8 cellular contexts compared by ENCODE assay signal in the genomic region with DNA sequence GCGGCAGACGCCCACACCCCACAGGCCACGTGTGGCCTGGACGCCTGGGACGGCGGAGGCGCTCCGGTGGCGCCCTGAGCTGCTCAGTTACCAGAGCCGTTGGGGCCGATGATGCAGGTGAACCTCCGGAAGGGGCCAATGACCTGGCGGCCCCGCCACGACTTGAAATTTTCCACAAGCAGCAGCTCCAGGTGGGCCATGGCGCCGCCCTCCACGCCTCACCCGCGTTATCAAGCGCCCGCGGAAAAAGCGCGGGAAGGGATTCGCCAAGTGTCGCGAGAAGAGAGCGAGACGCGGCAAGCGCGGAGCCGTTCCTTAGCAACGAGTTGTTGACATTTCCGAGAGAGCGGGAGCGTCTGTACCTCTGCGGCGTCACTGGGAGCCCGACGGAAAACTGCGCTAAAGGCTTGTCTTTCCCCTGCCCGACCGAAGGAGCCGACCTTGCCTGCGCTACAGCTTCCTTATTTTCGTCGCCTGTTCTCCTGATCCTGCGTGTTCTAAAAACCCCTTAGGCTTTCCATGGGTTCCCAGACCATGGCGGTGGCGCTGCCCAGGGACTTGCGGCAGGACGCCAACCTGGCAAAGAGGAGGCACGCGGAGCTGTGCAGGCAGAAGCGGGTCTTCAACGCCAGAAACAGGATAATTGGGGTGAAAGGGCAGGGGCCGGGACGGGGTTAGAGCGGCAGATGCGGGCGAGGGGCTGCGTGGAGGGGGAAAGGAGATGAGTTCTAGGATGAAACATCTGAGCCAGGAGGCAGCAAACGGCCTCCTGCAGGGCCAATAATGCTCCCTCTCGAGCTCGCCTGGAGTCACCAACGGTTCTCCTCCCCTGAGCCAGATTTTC. TPM values are rescaled to one million over a fixed set of nuclear protein-coding genes. Genes with fewer than 3 reads are reported as not detected.
DNase-seq lines count a peak whose midpoint lies in the region; ATAC-seq, FAIRE-seq and TF ChIP-seq lines count a peak whose summit lies in the region.

A gene with protein sequence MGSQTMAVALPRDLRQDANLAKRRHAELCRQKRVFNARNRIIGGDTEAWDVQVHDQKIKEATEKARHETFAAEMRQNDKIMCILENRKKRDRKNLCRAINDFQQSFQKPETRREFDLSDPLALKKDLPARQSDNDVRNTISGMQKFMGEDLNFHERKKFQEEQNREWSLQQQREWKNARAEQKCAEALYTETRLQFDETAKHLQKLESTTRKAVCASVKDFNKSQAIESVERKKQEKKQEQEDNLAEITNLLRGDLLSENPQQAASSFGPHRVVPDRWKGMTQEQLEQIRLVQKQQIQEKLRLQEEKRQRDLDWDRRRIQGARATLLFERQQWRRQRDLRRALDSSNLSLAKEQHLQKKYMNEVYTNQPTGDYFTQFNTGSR (plus strand): TSS at position 326 of the 844 bp plus-strand sequence. CDS start 194 bp downstream, at position 520.
A gene with protein sequence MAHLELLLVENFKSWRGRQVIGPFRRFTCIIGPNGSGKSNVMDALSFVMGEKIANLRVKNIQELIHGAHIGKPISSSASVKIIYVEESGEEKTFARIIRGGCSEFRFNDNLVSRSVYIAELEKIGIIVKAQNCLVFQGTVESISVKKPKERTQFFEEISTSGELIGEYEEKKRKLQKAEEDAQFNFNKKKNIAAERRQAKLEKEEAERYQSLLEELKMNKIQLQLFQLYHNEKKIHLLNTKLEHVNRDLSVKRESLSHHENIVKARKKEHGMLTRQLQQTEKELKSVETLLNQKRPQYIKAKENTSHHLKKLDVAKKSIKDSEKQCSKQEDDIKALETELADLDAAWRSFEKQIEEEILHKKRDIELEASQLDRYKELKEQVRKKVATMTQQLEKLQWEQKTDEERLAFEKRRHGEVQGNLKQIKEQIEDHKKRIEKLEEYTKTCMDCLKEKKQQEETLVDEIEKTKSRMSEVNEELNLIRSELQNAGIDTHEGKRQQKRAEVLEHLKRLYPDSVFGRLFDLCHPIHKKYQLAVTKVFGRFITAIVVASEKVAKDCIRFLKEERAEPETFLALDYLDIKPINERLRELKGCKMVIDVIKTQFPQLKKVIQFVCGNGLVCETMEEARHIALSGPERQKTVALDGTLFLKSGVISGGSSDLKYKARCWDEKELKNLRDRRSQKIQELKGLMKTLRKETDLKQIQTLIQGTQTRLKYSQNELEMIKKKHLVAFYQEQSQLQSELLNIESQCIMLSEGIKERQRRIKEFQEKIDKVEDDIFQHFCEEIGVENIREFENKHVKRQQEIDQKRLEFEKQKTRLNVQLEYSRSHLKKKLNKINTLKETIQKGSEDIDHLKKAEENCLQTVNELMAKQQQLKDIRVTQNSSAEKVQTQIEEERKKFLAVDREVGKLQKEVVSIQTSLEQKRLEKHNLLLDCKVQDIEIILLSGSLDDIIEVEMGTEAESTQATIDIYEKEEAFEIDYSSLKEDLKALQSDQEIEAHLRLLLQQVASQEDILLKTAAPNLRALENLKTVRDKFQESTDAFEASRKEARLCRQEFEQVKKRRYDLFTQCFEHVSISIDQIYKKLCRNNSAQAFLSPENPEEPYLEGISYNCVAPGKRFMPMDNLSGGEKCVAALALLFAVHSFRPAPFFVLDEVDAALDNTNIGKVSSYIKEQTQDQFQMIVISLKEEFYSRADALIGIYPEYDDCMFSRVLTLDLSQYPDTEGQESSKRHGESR (minus strand): TSS at position 232 of the 844 bp plus-strand sequence. CDS start 32 bp downstream, at position 200.

- H3K27me3 ChIP-seq in keratinocyte (ENCODE audit: control insufficient read depth, extremely low read depth, insufficient read depth, low read length), result no peaks in the 10 kb centered on the region
- H3K27me3 ChIP-seq in spleen (replicated peaks in 1 of 7), result peaks cover 0 to 29% (median 0%) of the 10 kb centered on the region in 7 donors

- H3K4me1 ChIP-seq in keratinocyte (ENCODE audit: control insufficient read depth, extremely low read depth, insufficient read depth, low read length) (peaks cover 9% of the 10 kb centered on the region), spleen (peaks cover 5 to 18% (median 15%) of the 10 kb centered on the region in 6 donors)

- no peaks in the 10 kb centered on the region for H3K9me3 ChIP-seq in keratinocyte (ENCODE audit: control insufficient read depth, low read depth, low read length)
- no peaks in the 10 kb centered on the region for H3K9me3 ChIP-seq in spleen

- TF ChIP-seq CTCF in GM12864 (IDR thresholded peaks at IDR 0.05; ENCODE audit: low read depth, low read length, missing control alignments) (no peak), keratinocyte (optimal IDR thresholded peaks at IDR 0.05 in 1 of 3, IDR thresholded peaks at IDR 0.05 in 1 of 3, conservative IDR thresholded peaks at IDR 0.05 in 1 of 3; ENCODE audit: extremely low read depth in 1 of 3, insufficient read depth in 2 of 3, low read length in 3 of 3) (no peak), spleen (IDR thresholded peaks at IDR 0.05 in 8 of 11, conservative IDR thresholded peaks at IDR 0.05 in 3 of 11) (peak in 1 of 11 experiments; percentile 7)

- H3K27ac ChIP-seq in keratinocyte (ENCODE audit: control insufficient read depth, insufficient read depth, low read length) (peak within 1 kb of the TSS; percentile 33), spleen (no peak within 1 kb of the TSS)

- no peak for TF ChIP-seq POLR2A in spleen (IDR thresholded peaks at IDR 0.05)

- ATAC-seq in GM21381 (IDR thresholded peaks at IDR 0.05; ENCODE audit: unreplicated experiment) (no peak), HG03342 (IDR thresholded peaks at IDR 0.05; ENCODE audit: unreplicated experiment) (no peak)

- intact Hi-C loops in spleen (cut with DNase I; ENCODE audit: low total_unique reads), result no loop called here

- 7 to 16% (median 11%) methylated on average over 38 to 68 of the region's 68 CpGs for WGBS in spleen, 5 donors

- no peaks in the 10 kb centered on the region for H3K36me3 ChIP-seq in keratinocyte (ENCODE audit: control insufficient read depth in 2 of 2, extremely low read depth in 1 of 2, insufficient read depth in 2 of 2, low read length in 2 of 2)
- H3K36me3 ChIP-seq in spleen, result no peaks in the 10 kb centered on the region

- peak within 1 kb of the TSS; percentile 74 for H3K9ac ChIP-seq in keratinocyte (ENCODE audit: control insufficient read depth, extremely low read depth, insufficient read depth, low read length)

- no peaks in the 10 kb centered on the region for H3K9me1 ChIP-seq in keratinocyte (ENCODE audit: control insufficient read depth, extremely low read depth, insufficient read depth, low read length)

- DNase-seq in GM12864 (ENCODE audit: low read depth), result peak; percentile 53
- DNase-seq in NCI-H146 treated with DMSO at 0.1 percent for 48 hours (lab: John Stamatoyannopoulos, UW; ENCODE audit: unreplicated experiment), result peak; percentile 77
- peak; percentile 68 for DNase-seq in activated CD4-positive, CD25-positive, alpha-beta regulatory T cell treated with anti-CD3 and anti-CD28 coated beads, Interleukin-2, amount 50 U/mL, for 16 hours (ENCODE audit: low read depth, low spot score)
- peak; percentile 70 for DNase-seq in central memory CD4-positive, alpha-beta T cell
- DNase-seq in keratinocyte (ENCODE audit: low read depth, low spot score), result peak; percentile 30
- peak; percentile 88 for DNase-seq in spleen

- H2AFZ ChIP-seq in keratinocyte (ENCODE audit: control insufficient read depth, low read length), result peak within 1 kb of the TSS; percentile 96

- dilution Hi-C loops in keratinocyte (cut with MboI; ENCODE audit: extremely low pct_ligation_motif_present, low sequenced_read_pairs), result no loop called here

- peak; percentile 77 for FAIRE-seq in keratinocyte (lab: Jason Lieb, UNC)

- peak within 1 kb of the TSS; percentile 58 for H3K4me3 ChIP-seq in GM12864 (ENCODE audit: low read depth, low read length)
- H3K4me3 ChIP-seq in keratinocyte (ENCODE audit: control insufficient read depth in 2 of 3, extremely low read depth in 1 of 3, insufficient read depth in 2 of 3, low read depth in 1 of 3, low read length in 3 of 3), result peak within 1 kb of the TSS; percentile 44 to 82 (median 45)
- H3K4me3 ChIP-seq in spleen, result peak within 1 kb of the TSS; percentile 20 to 69 (median 43)

- peak within 1 kb of the TSS; percentile 91 for H3K4me2 ChIP-seq in keratinocyte (ENCODE audit: control insufficient read depth, extremely low read depth, insufficient read depth, low read depth, low read length)

- no peaks in the 10 kb centered on the region for H3K79me2 ChIP-seq in keratinocyte (ENCODE audit: control insufficient read depth, insufficient read depth, low read length)

- no peaks in the 10 kb centered on the region for H4K20me1 ChIP-seq in keratinocyte (ENCODE audit: control insufficient read depth, extremely low read depth, insufficient read depth, low read length)

RNA-seq across cellular contexts. Expression of the first gene that starts in this region (rescaled TPM):
- 0.05 to 0.26 TPM (median 0.12 TPM) in 3 replicates for polyA plus RNA-seq in keratinocyte
- polyA plus RNA-seq in keratinocyte (2011; ENCODE audit: low read depth), result not detected
- 0.13 and 0.15 TPM in 2 replicates for polyA plus RNA-seq in keratinocyte (2011; cell fraction: cytosol; rRNA removed)
- polyA plus RNA-seq in keratinocyte (2011; cell fraction: nucleus; rRNA removed), result not detected in 2 replicates
- 0.19 TPM in 1 of 2 replicates, not detected in the other for polyA plus RNA-seq in keratinocyte (2012; ENCODE audit: low replicate concordance)
- polyA minus RNA-seq in keratinocyte, result 0.20 TPM in 1 of 3 replicates, not detected in the others
- not detected for polyA minus RNA-seq in keratinocyte (2011; cell fraction: cytosol; rRNA and poly(A)+ RNA removed)
- polyA minus RNA-seq in keratinocyte (2011; cell fraction: nucleus; rRNA and poly(A)+ RNA removed), result not detected in 2 replicates
- under 1 TPM in 3 of 7 donors, not detected in 4; 0.27 to 0.83 (median 0.38) TPM for total RNA-seq in spleen
- under 1 TPM; 0.30 to 0.48 (median 0.36) TPM for polyA plus RNA-seq in spleen

RNA-seq across cellular contexts. Expression of the second gene that starts in this region (rescaled TPM):
- not detected in 3 replicates for polyA plus RNA-seq in keratinocyte
- not detected for polyA plus RNA-seq in keratinocyte (2011; ENCODE audit: low read depth)
- not detected in 2 replicates for polyA plus RNA-seq in keratinocyte (2011; cell fraction: cytosol; rRNA removed)
- not detected in 2 replicates for polyA plus RNA-seq in keratinocyte (2011; cell fraction: nucleus; rRNA removed)
- not detected in 2 replicates for polyA plus RNA-seq in keratinocyte (2012; ENCODE audit: low replicate concordance)
- polyA minus RNA-seq in keratinocyte, result not detected in 3 replicates
- not detected for polyA minus RNA-seq in keratinocyte (2011; cell fraction: cytosol; rRNA and poly(A)+ RNA removed)
- not detected in 2 replicates for polyA minus RNA-seq in keratinocyte (2011; cell fraction: nucleus; rRNA and poly(A)+ RNA removed)
- total RNA-seq in spleen, result under 1 TPM in 1 of 7 donors, not detected in 6; 0.10 TPM
- polyA plus RNA-seq in spleen, result under 1 TPM in 2 of 3 donors, not detected in 1; 0.06 to 0.12 TPM

Comparison
In these comparisons a context has a peak if more than half of its experiments do, and no peak if none do; other contexts are left out.
1. Peak in DNase-seq, H3K4me3 ChIP-seq, H3K27ac ChIP-seq, H3K9ac ChIP-seq and H3K4me2 ChIP-seq in keratinocyte; RNA of the genes that start here not detected or under 1 TPM.
2. Peak in DNase-seq and H3K4me3 ChIP-seq in spleen; RNA of the genes that start here not detected or under 1 TPM.
3. DNase-seq: peak in every context shown above with its lines; median percentile 88 in spleen; 77 in NCI-H146 treated with DMSO at 0.1 percent for 48 hours; 70 in central memory CD4-positive, alpha-beta T cell; 68 in activated CD4-positive, CD25-positive, alpha-beta regulatory T cell treated with anti-CD3 and anti-CD28 coated beads, Interleukin-2, amount 50 U/mL, for 16 hours; 53 in GM12864; 30 in keratinocyte.